Comparison of ENCODE assay signal across 14 cellular contexts in the genomic region with DNA sequence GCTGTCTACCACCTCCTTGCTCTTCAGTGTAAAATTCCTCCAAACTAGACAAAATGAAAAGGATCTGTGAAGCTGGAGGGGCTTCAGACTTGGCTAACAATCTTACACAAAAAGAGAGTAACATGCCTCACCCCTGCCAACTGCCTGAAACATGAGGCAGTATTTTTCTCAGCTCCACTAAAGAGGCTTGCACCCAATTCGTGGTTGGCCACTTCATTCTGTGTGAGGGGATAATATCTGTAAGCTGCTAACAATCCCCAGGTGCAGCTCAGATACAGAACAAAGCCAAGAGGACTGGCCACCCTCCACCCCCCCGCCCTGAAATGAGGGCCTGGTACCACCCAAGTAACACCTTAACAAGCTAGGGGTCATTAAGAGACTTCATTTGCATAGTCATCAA. TPM values are rescaled to one million over a fixed set of nuclear protein-coding genes. Genes with fewer than 3 reads are reported as not detected.
A peak's percentile ranks its signal among the peaks of the same experiment; 100 is the strongest.
DNase-seq lines count a peak whose midpoint lies in the region; ATAC-seq, FAIRE-seq and TF ChIP-seq lines count a peak whose summit lies in the region.
"Had no signal": no experiment of that assay in that cellular context is flagged by ENCODE, and none has a peak within 500 bp of the region (broad histone marks: within the 10 kb centered on the region; RNA-seq: fewer than 3 reads in every experiment).

No MANE protein-coding gene starts in this region.

- H3K18ac ChIP-seq in H1 (ENCODE audit: extremely low read depth, low read length) = peak overlapping the region; percentile 64; the same call in 1 of the 2 replicates

- H3K36me3 ChIP-seq in H1 (ENCODE audit: control insufficient read depth in 2 of 4, insufficient read depth in 4 of 4, low read length in 3 of 4) = no peaks in the 10 kb centered on the region
- H3K36me3 ChIP-seq: right atrium auricular region had no signal

- H3K4me3 ChIP-seq in AG04450 (ENCODE audit: low read depth, low read length) = peak overlapping the region; percentile 4; the same call in 1 of the 2 replicates
- H3K4me3 ChIP-seq in H1 (ENCODE audit: extremely low read depth in 1 of 4, insufficient read depth in 2 of 4, low read depth in 3 of 4, low read length in 4 of 4) = peak overlapping the region in 1 of 4 experiments; percentile 98; a peak in 2 of 8 replicates
- H3K4me3 ChIP-seq: right atrium auricular region, SK-N-MC had no signal

- peaks cover 15% of the 10 kb centered on the region; the same call in 1 of the 2 replicates for H3K23me2 ChIP-seq in H1 (ENCODE audit: low read depth, low read length)

- no peak overlapping the region for H3K27ac ChIP-seq in AG04450 (ENCODE audit: low read depth, low read length)
- H3K27ac ChIP-seq in H1 (ENCODE audit: low read depth, low read length) = no peak overlapping the region
- H3K27ac ChIP-seq: right atrium auricular region, SK-N-MC had no signal

- H3K4ac ChIP-seq in H1 (replicated peaks; ENCODE audit: insufficient read length, low read depth, low read length) = no peak overlapping the region

- no peak overlapping the region for H2BK15ac ChIP-seq in H1 (ENCODE audit: low read length)

- FAIRE-seq in GM12891 (lab: Jason Lieb, UNC) (peak; percentile 60), H1 (lab: Jason Lieb, UNC) (no peak)

- H2BK5ac ChIP-seq in H1 (ENCODE audit: low read depth, low read length) = no peak overlapping the region

- no peaks in the 10 kb centered on the region; the same call in 1 of the 2 replicates for H3K9me3 ChIP-seq in AG04450 (ENCODE audit: control insufficient read depth, insufficient read depth, low read length)
- no peaks in the 10 kb centered on the region for H3K9me3 ChIP-seq in H1 (ENCODE audit: insufficient read depth in 2 of 2, low read depth in 1 of 2, low read length in 1 of 2)
- H3K9me3 ChIP-seq: right atrium auricular region had no signal

- H3K4me3 Mint-ChIP-seq in naive thymus-derived CD8-positive, alpha-beta T cell = no peak overlapping the region
- H3K4me3 Mint-ChIP-seq: CD8-positive, alpha-beta T cell; central memory CD8-positive, alpha-beta T cell had no signal

- no peak for TF ChIP-seq RAD21 in H1 (IDR thresholded peaks at IDR 0.05 in 1 of 2, conservative IDR thresholded peaks at IDR 0.05 in 1 of 2; ENCODE audit: low read depth in 2 of 2, low read length in 2 of 2)

- H3K4me1 Mint-ChIP-seq in naive thymus-derived CD8-positive, alpha-beta T cell = peaks cover 10 to 31% (median 27%) of the 10 kb centered on the region in 4 donors

- H2BK12ac ChIP-seq in H1 (ENCODE audit: low read depth, low read length) = no peak overlapping the region

- H3K27me3 ChIP-seq in AG04450 (ENCODE audit: control insufficient read depth, insufficient read depth, low read length) (no peaks in the 10 kb centered on the region), H1 (replicated peaks in 1 of 4; ENCODE audit: control insufficient read depth in 3 of 4, extremely low read depth in 1 of 4, insufficient read depth in 3 of 4, low read length in 3 of 4) (no peaks in the 10 kb centered on the region)
- H3K27me3 ChIP-seq: right atrium auricular region had no signal

- H3K4me1 ChIP-seq in H1 (replicated peaks in 1 of 4; ENCODE audit: control insufficient read depth in 3 of 4, insufficient read depth in 4 of 4, low read length in 3 of 4) = peaks cover 0 to 22% (median 17%) of the 10 kb centered on the region in 4 experiments; a peak in 4 of 7 replicates

- POLR2A ChIA-PET in AG04450 (lab: Yijun Ruan, JAX) = interaction anchor here (0.6 kb wide), 2 partner anchors 35 to 1083 kb away, joined by 3 to 6 read pairs; no protein-coding TSS in a partner anchor
- POLR2A ChIA-PET in H1 (lab: Charles Lee; ENCODE audit: partially characterized antibody) = interaction anchor here (1.0 to 2.8 kb wide), 6 partner anchors 11 to 35 kb away, joined by 3 to 17 read pairs (median 4); no protein-coding TSS in a partner anchor
- POLR2A ChIA-PET in naive thymus-derived CD8-positive, alpha-beta T cell (lab: Charles Lee) = interaction anchor here (0.7 kb wide), 1 partner anchor 21 kb away, joined by 3 read pairs; no protein-coding TSS in a partner anchor

- H3K56ac ChIP-seq in H1 (replicated peaks; ENCODE audit: insufficient read length, low read depth, low read length) = no peak overlapping the region

- peaks cover 6 to 7% of the 10 kb centered on the region in 2 experiments for H4K20me1 ChIP-seq in H1 (replicated peaks in 1 of 2; ENCODE audit: control insufficient read depth in 1 of 2, insufficient read depth in 2 of 2, low read length in 2 of 2)

- H3K9me3 Mint-ChIP-seq in naive thymus-derived CD8-positive, alpha-beta T cell = no peaks in the 10 kb centered on the region
- H3K9me3 Mint-ChIP-seq: activated naive CD4-positive, alpha-beta T cell treated with anti-CD3 and anti-CD28 coated beads, Interleukin-2, amount 50 U/mL, for 72 hours; CD8-positive, alpha-beta T cell; central memory CD8-positive, alpha-beta T cell had no signal

- H3K23ac ChIP-seq in H1 (ENCODE audit: insufficient read length) = no peak overlapping the region

- TF ChIP-seq EP300 in H1 (IDR thresholded peaks at IDR 0.05; ENCODE audit: borderline replicate concordance in 1 of 2, low read depth in 2 of 2, low read length in 2 of 2) = no peak

- no peak overlapping the region for H3K14ac ChIP-seq in H1 (ENCODE audit: insufficient read length)

- no peak overlapping the region for H2AFZ ChIP-seq in H1 (ENCODE audit: low read length)

- in situ Hi-C loops in KBM-7 (cut with MboI; ENCODE audit: low pct_unique_long_range_greater_than_20kb, low sequenced_read_pairs) = no loop called here

- H3K79me2 ChIP-seq in H1 (ENCODE audit: control insufficient read depth in 1 of 2, insufficient read depth in 2 of 2, low read length in 2 of 2) = peaks cover 28 to 59% of the 10 kb centered on the region in 2 experiments

- WGBS in H1 (ENCODE audit: extremely low coverage in 1 of 2, insufficient coverage in 1 of 2, insufficient read length in 1 of 2, insufficient replicate concordance in 2 of 2, low coverage in 1 of 2, low lambda C conversion rate in 2 of 2, missing lambda C conversion rate in 1 of 2), 2 experiments = 12% methylated on average over 2 of the region's 2 CpGs; no CpG with 5 or more reads in 1 of the 2 experiments

- no peak overlapping the region for H3K9ac ChIP-seq in H1 (replicated peaks in 1 of 4; ENCODE audit: extremely low read depth in 1 of 4, low read depth in 3 of 4, low read length in 3 of 4)

- H3K4me2 ChIP-seq in H1 (ENCODE audit: insufficient read depth in 1 of 2, low read depth in 2 of 2, low read length in 2 of 2) = peak overlapping the region; percentile 72 to 96

- DNase-seq in AG04450 (ENCODE audit: low read depth, low spot score) (no peak), GM12891 (ENCODE audit: insufficient read length, low spot score) (no peak), NCI-H2107 (lab: John Stamatoyannopoulos, UW) (peak; percentile 73), H1 (ENCODE audit: low read depth in 1 of 2, low spot score in 2 of 2) (no peak), NCI-H1694 treated with DMSO at 0.1 percent for 48 hours (lab: John Stamatoyannopoulos, UW) (no peak), KBM-7 (no peak)
- DNase-seq in naive thymus-derived CD8-positive, alpha-beta T cell = no peak
- DNase-seq: CD8-positive, alpha-beta T cell; NK-92 treated with Interleukin-12 subunit alpha and Interleukin-12 subunit beta, amount 100 ng/mL, for 24 hours had no signal

- H4K5ac ChIP-seq in H1 (ENCODE audit: insufficient read length, low read depth, low read length) = no peak overlapping the region

- peaks cover 0 to 5% (median 0%) of the 10 kb centered on the region in 3 donors for H3K36me3 Mint-ChIP-seq in naive thymus-derived CD8-positive, alpha-beta T cell
- H3K36me3 Mint-ChIP-seq: CD8-positive, alpha-beta T cell had no signal

- peaks cover 24 to 54% (median 49%) of the 10 kb centered on the region in 5 donors for H3K27me3 Mint-ChIP-seq in naive thymus-derived CD8-positive, alpha-beta T cell

- H2BK120ac ChIP-seq in H1 (replicated peaks; ENCODE audit: low read depth, low read length) = no peak overlapping the region

- H3K27ac Mint-ChIP-seq in naive thymus-derived CD8-positive, alpha-beta T cell = peak overlapping the region in 2 of 10 donors; percentile 17 to 58
- H3K27ac Mint-ChIP-seq: activated naive CD4-positive, alpha-beta T cell treated with anti-CD3 and anti-CD28 coated beads, Interleukin-2, amount 50 U/mL, for 72 hours; CD8-positive, alpha-beta T cell had no signal

- no peak for TF ChIP-seq POLR2A in GM12891 (IDR thresholded peaks at IDR 0.05; ENCODE audit: low read depth, low read length)
- no peak for TF ChIP-seq POLR2A in H1 (IDR thresholded peaks at IDR 0.05; ENCODE audit: control extremely low read depth in 1 of 2, low read depth in 2 of 2, low read length in 2 of 2)

- peaks cover 2% of the 10 kb centered on the region; the same call in 1 of the 2 replicates for H3K79me1 ChIP-seq in H1 (ENCODE audit: low read depth, low read length)

- no peak overlapping the region for H2AK5ac ChIP-seq in H1 (ENCODE audit: low read depth, low read length)

- H4K91ac ChIP-seq in H1 (replicated peaks; ENCODE audit: insufficient read length, low read length) = no peak overlapping the region

- TF ChIP-seq CTCF in AG04450 (IDR thresholded peaks at IDR 0.05; ENCODE audit: low read depth, low read length) = no peak
- no peak for TF ChIP-seq CTCF in H1 (IDR thresholded peaks at IDR 0.05; ENCODE audit: control extremely low read depth in 1 of 3, insufficient read depth in 1 of 3, low read depth in 1 of 3, low read length in 3 of 3)

- CTCF ChIA-PET in AG04450 (lab: Charles Lee) = interaction anchor here (0.9 to 4.4 kb wide), 6 partner anchors 9 to 126 kb away, joined by 3 to 21 read pairs (median 7); no protein-coding TSS in a partner anchor
- CTCF ChIA-PET in H1 (lab: Charles Lee; ENCODE audit: partially characterized antibody) = interaction anchor here (0.5 to 6.1 kb wide), 26 partner anchors 8 to 727 kb away, joined by 3 to 60 read pairs (median 4); no protein-coding TSS in a partner anchor

- no peak for ATAC-seq in naive thymus-derived CD8-positive, alpha-beta T cell
- no peak for ATAC-seq in HG02623 (IDR thresholded peaks at IDR 0.05; ENCODE audit: unreplicated experiment)
- ATAC-seq: activated naive CD4-positive, alpha-beta T cell treated with anti-CD3 and anti-CD28 coated beads, Interleukin-2, amount 50 U/mL, for 72 hours; CD8-positive, alpha-beta T cell had no signal

- no peak overlapping the region for H4K8ac ChIP-seq in H1 (ENCODE audit: extremely low read depth, insufficient read depth, low read length)

- H2BK20ac ChIP-seq in H1 (ENCODE audit: low read length) = no peak overlapping the region

RNA-seq across cellular contexts. Expression of a gene that starts 2.8 kb away (rescaled TPM):
- polyA plus RNA-seq in AG04450 (2011; rRNA removed) (14.1 and 14.6 TPM in 2 replicates), H1 (2011; rRNA removed) (10.0 and 10.1 TPM in 2 replicates)
- polyA minus RNA-seq in AG04450 (2011; rRNA and poly(A)+ RNA removed) = 26.1 and 31.0 TPM in 2 replicates
- 11.9 TPM for polyA plus RNA-seq in GM12891 (2012; ENCODE audit: low read depth, missing spikeins)
- 20.7 and 21.0 TPM in 2 replicates for total RNA-seq in H1 (2021; fragmentation: NEBNext Ultra II Directional; extraction: Animal tissue kit (Norgen Biotek cat#: 25700))
- polyA plus RNA-seq in H1 (2011; cell fraction: cytosol; rRNA removed) = 8.7 TPM
- 9.1 TPM for polyA plus RNA-seq in H1 (2011; cell fraction: nucleus; rRNA removed)
- 6.9 to 12.6 TPM (median 8.7 TPM) in 4 replicates for polyA plus RNA-seq in H1 (2012, experiment 1 of 2)
- 3.4 TPM for polyA plus RNA-seq in H1 (2012, experiment 2 of 2)
- polyA plus RNA-seq in H1 (2013, experiment 1 of 2) = 12.0 TPM
- 12.6 TPM for polyA plus RNA-seq in H1 (2013, experiment 2 of 2)
- 23.3 and 27.7 TPM in 2 replicates for polyA minus RNA-seq in H1 (2011; rRNA and poly(A)+ RNA removed)
- polyA minus RNA-seq in H1 (2011; cell fraction: cytosol; rRNA and poly(A)+ RNA removed) = 9.5 TPM
- polyA minus RNA-seq in H1 (2011; cell fraction: nucleus; rRNA and poly(A)+ RNA removed) = 17.0 TPM
- total RNA-seq in naive thymus-derived CD8-positive, alpha-beta T cell = 1 to 10 TPM; 1.0 to 1.4 TPM
- polyA plus RNA-seq in naive thymus-derived CD8-positive, alpha-beta T cell = 1 to 10 TPM in 2 of 3 donors, under 1 TPM in 1; 0.38 to 3.1 (median 2.4) TPM
